In genomic region chr22:25447689-25448434, GRCh38 we compare ENCODE assay signal across 8 cellular contexts.
DNase-seq lines count a peak whose midpoint lies in the region; ATAC-seq, FAIRE-seq and TF ChIP-seq lines count a peak whose summit lies in the region.

No MANE protein-coding gene starts in this region.

- no peaks in the 10 kb centered on the region for H3K27me3 Mint-ChIP-seq in central memory CD8-positive, alpha-beta T cell

- H3K9me3 Mint-ChIP-seq in central memory CD8-positive, alpha-beta T cell, result no peaks in the 10 kb centered on the region

- H3K4me1 ChIP-seq in ACC112 (ENCODE audit: control insufficient read depth, insufficient read depth, low read length, unreplicated experiment) (peaks cover 21% of the 10 kb centered on the region), keratinocyte (ENCODE audit: control insufficient read depth, extremely low read depth, insufficient read depth, low read length) (peaks cover 14% of the 10 kb centered on the region)

- DNase-seq in NCI-H226 (peak; percentile 15), keratinocyte (ENCODE audit: low read depth, low spot score) (peak; percentile 23)
- DNase-seq in activated CD4-positive, CD25-positive, alpha-beta regulatory T cell (lab: John Stamatoyannopoulos, UW), result peak; percentile 75 to 90 (median 82)
- peak; percentile 77 to 85 for DNase-seq in central memory CD8-positive, alpha-beta T cell (ENCODE audit: low spot score in 2 of 2)
- peak; percentile 79 to 85 for DNase-seq in stimulated activated CD4-positive, alpha-beta T cell treated with anti-CD3 and anti-CD28 coated beads, Interleukin-15, amount 100 ng/mL, for 1 hour (ENCODE audit: low read depth in 1 of 2, low spot score in 1 of 2)

- dilution Hi-C loops in keratinocyte (cut with MboI; ENCODE audit: extremely low pct_ligation_motif_present, low sequenced_read_pairs), result no loop called here

- peak; percentile 92 to 100 (median 96) for TF ChIP-seq CTCF in keratinocyte (optimal IDR thresholded peaks at IDR 0.05 in 1 of 3, IDR thresholded peaks at IDR 0.05 in 1 of 3, conservative IDR thresholded peaks at IDR 0.05 in 1 of 3; ENCODE audit: extremely low read depth in 1 of 3, insufficient read depth in 2 of 3, low read length in 3 of 3)

- peak; percentile 61 for ATAC-seq in GM18520 (IDR thresholded peaks at IDR 0.05; ENCODE audit: unreplicated experiment)
- ATAC-seq in HG03103 (IDR thresholded peaks at IDR 0.05; ENCODE audit: low read depth, unreplicated experiment), result peak; percentile 71
- peak; percentile 85 for ATAC-seq in central memory CD8-positive, alpha-beta T cell (replicated peaks; ENCODE audit: extremely low read depth, poor library complexity, severe bottlenecking)

- H3K79me2 ChIP-seq in ACC112 (ENCODE audit: control insufficient read depth, insufficient read depth, low read length, unreplicated experiment), result peaks cover 45% of the 10 kb centered on the region
- H3K79me2 ChIP-seq in keratinocyte (ENCODE audit: control insufficient read depth, insufficient read depth, low read length), result peaks cover 50% of the 10 kb centered on the region

- H2AFZ ChIP-seq in ACC112 (ENCODE audit: low read length, unreplicated experiment) (peak overlapping the region; percentile 57), keratinocyte (ENCODE audit: control insufficient read depth, low read length) (peak overlapping the region; percentile 78)

- H3K9me1 ChIP-seq in keratinocyte (ENCODE audit: control insufficient read depth, extremely low read depth, insufficient read depth, low read length), result no peaks in the 10 kb centered on the region

- peak overlapping the region; percentile 80 for H3K9ac ChIP-seq in keratinocyte (ENCODE audit: control insufficient read depth, extremely low read depth, insufficient read depth, low read length)

- H3K4me3 Mint-ChIP-seq in central memory CD8-positive, alpha-beta T cell, result peak overlapping the region; percentile 83

- peak overlapping the region; percentile 46 for H3K27ac ChIP-seq in ACC112 (ENCODE audit: low read depth, low read length)
- peak overlapping the region; percentile 66 for H3K27ac ChIP-seq in keratinocyte (ENCODE audit: control insufficient read depth, insufficient read depth, low read length)

- H3K27me3 ChIP-seq in ACC112 (ENCODE audit: insufficient read depth, low read length) (no peaks in the 10 kb centered on the region), keratinocyte (ENCODE audit: control insufficient read depth, extremely low read depth, insufficient read depth, low read length) (no peaks in the 10 kb centered on the region)

- H3K36me3 Mint-ChIP-seq in central memory CD8-positive, alpha-beta T cell (ENCODE audit: insufficient read depth), result peaks cover 8% of the 10 kb centered on the region

- H3K9me3 ChIP-seq in keratinocyte (ENCODE audit: control insufficient read depth, low read depth, low read length), result no peaks in the 10 kb centered on the region

- peak overlapping the region; percentile 93 for H3K4me3 ChIP-seq in ACC112 (ENCODE audit: low read depth, low read length)
- H3K4me3 ChIP-seq in keratinocyte (ENCODE audit: control insufficient read depth in 2 of 3, extremely low read depth in 1 of 3, insufficient read depth in 2 of 3, low read depth in 1 of 3, low read length in 3 of 3), result peak overlapping the region; percentile 70 to 98 (median 95)

- peak overlapping the region; percentile 82 for H3K27ac Mint-ChIP-seq in central memory CD8-positive, alpha-beta T cell (ENCODE audit: low read depth)

- peaks cover 33% of the 10 kb centered on the region for H3K4me1 Mint-ChIP-seq in central memory CD8-positive, alpha-beta T cell

- H3K4me2 ChIP-seq in keratinocyte (ENCODE audit: control insufficient read depth, extremely low read depth, insufficient read depth, low read depth, low read length), result peak overlapping the region; percentile 93

- H4K20me1 ChIP-seq in keratinocyte (ENCODE audit: control insufficient read depth, extremely low read depth, insufficient read depth, low read length), result peaks cover 8% of the 10 kb centered on the region

- FAIRE-seq in keratinocyte (lab: Jason Lieb, UNC), result peak; percentile 83

- no peaks in the 10 kb centered on the region for H3K36me3 ChIP-seq in ACC112 (ENCODE audit: insufficient read depth, low read length)
- H3K36me3 ChIP-seq in keratinocyte (ENCODE audit: control insufficient read depth in 2 of 2, extremely low read depth in 1 of 2, insufficient read depth in 2 of 2, low read length in 2 of 2), result no peaks in the 10 kb centered on the region

Comparison
In these comparisons a context has a peak if more than half of its experiments do, and no peak if none do; other contexts are left out.
1. Peak in every context shown above with its lines: DNase-seq, ATAC-seq, H3K4me3 ChIP-seq and H3K27ac ChIP-seq.
2. DNase-seq: peak in every context shown above with its lines; median percentile 82 in stimulated activated CD4-positive, alpha-beta T cell treated with anti-CD3 and anti-CD28 coated beads, Interleukin-15, amount 100 ng/mL, for 1 hour; 82 in activated CD4-positive, CD25-positive, alpha-beta regulatory T cell; 81 in central memory CD8-positive, alpha-beta T cell; 23 in keratinocyte; 15 in NCI-H226.